17 cellular contexts compared by ENCODE assay signal in genomic region chr3:150636258-150636657, GRCh38. TPM values are rescaled to one million over a fixed set of nuclear protein-coding genes. Genes with fewer than 3 reads are reported as not detected.
A peak's percentile ranks its signal among the peaks of the same experiment; 100 is the strongest.
DNase-seq lines count a peak whose midpoint lies in the region; ATAC-seq, FAIRE-seq and TF ChIP-seq lines count a peak whose summit lies in the region.
"Had no signal": no experiment of that assay in that cellular context is flagged by ENCODE, and none has a peak within 500 bp of the region (broad histone marks: within the 10 kb centered on the region; RNA-seq: fewer than 3 reads in every experiment).

No MANE protein-coding gene starts in this region.

- no peak overlapping the region for H3K9ac ChIP-seq in K562 (ENCODE audit: insufficient read depth in 1 of 2, low read depth in 2 of 2, low read length in 2 of 2)
- H3K9ac ChIP-seq: BLaER1 treated with 17β-estradiol and CSF1 and Interleukin-3, amounts not matched to agents 10 nM and 100 nM had no signal

- H3K4me1 ChIP-seq in K562 (replicated peaks in 1 of 2; ENCODE audit: control insufficient read depth in 2 of 2, insufficient read depth in 2 of 2, low read length in 2 of 2): peaks cover 0 to 25% of the 10 kb centered on the region in 2 experiments; a peak in 3 of 5 replicates
- no peaks in the 10 kb centered on the region for H3K4me1 ChIP-seq in osteoblast (ENCODE audit: insufficient read depth, low read length)
- H3K4me1 ChIP-seq: A549 had no signal

- no peak for FAIRE-seq in K562 (lab: Jason Lieb, UNC)
- FAIRE-seq: A549, H54 had no signal

- no peaks in the 10 kb centered on the region for H4K20me1 ChIP-seq in K562 (replicated peaks; ENCODE audit: control insufficient read depth, insufficient read depth, low read length)
- H4K20me1 ChIP-seq in osteoblast (ENCODE audit: insufficient read depth, low read length): no peaks in the 10 kb centered on the region

- ATAC-seq in K562 (no peak), HG03108 (IDR thresholded peaks at IDR 0.05; ENCODE audit: unreplicated experiment) (no peak)
- ATAC-seq: A549 had no signal

- H3K4me2 ChIP-seq in K562 (ENCODE audit: insufficient read depth, low read length) (no peak overlapping the region), osteoblast (ENCODE audit: insufficient read depth, low read length) (no peak overlapping the region)
- H3K4me2 ChIP-seq: A549 had no signal

- in situ Hi-C loops in K562 (cut with MboI): no loop called here

- no peak for TF ChIP-seq RAD21 in K562 (CRISPR knock-in tag; conservative IDR thresholded peaks at IDR 0.05 in 1 of 2, IDR thresholded peaks at IDR 0.05 in 1 of 2)

- no peak for TF ChIP-seq POLR2A in K562 (conservative IDR thresholded peaks at IDR 0.05)

- H3K27ac ChIP-seq in KOPT-K1 (ENCODE audit: low read depth, low read length, poor library complexity, severe bottlenecking) (peak overlapping the region; percentile 59), K562 (ENCODE audit: extremely low read depth, low read depth, low read length) (no peak overlapping the region), osteoblast (ENCODE audit: low read depth, low read length) (no peak overlapping the region), caudate nucleus (ENCODE audit: low read depth, low read length) (no peak overlapping the region)
- H3K27ac ChIP-seq: A549 had no signal

- H3K4me1 Mint-ChIP-seq in activated CD4-positive, alpha-beta memory T cell treated with anti-CD3 and anti-CD28 coated beads for 36 hours (ENCODE audit: low read depth): peaks cover 29% of the 10 kb centered on the region
- H3K4me1 Mint-ChIP-seq in activated CD4-positive, alpha-beta memory T cell treated with anti-CD3 and anti-CD28 coated beads, Interleukin-2, amount 10 ng/mL, durations not matched to agents 7 days and 5 days: peaks cover 34% of the 10 kb centered on the region

- TF ChIP-seq CTCF in K562 (IDR thresholded peaks at IDR 0.05 in 2 of 3, conservative IDR thresholded peaks at IDR 0.05 in 1 of 3; ENCODE audit: insufficient read depth in 2 of 3, low read depth in 1 of 3, low read length in 3 of 3) (no peak), osteoblast (IDR thresholded peaks at IDR 0.05; ENCODE audit: extremely low read depth, low read depth, low read length) (no peak)

- no peak overlapping the region for H2AFZ ChIP-seq in K562 (ENCODE audit: low read depth, low read length)
- no peak overlapping the region for H2AFZ ChIP-seq in osteoblast (ENCODE audit: low read length)

- POLR2A ChIA-PET in activated CD4-positive, alpha-beta memory T cell treated with anti-CD3 and anti-CD28 coated beads for 36 hours (lab: Charles Lee): interaction anchor here (1.4 kb wide), 1 partner anchor 33 kb away, joined by 8 read pairs; the partner anchor contains the start of gene SELENOT
- POLR2A ChIA-PET in activated CD4-positive, alpha-beta memory T cell treated with anti-CD3 and anti-CD28 coated beads, Interleukin-2, amount 10 ng/mL, durations not matched to agents 7 days and 5 days (lab: Charles Lee): interaction anchor here (0.9 to 1.5 kb wide), 4 partner anchors 66 to 115 kb away, joined by 3 to 7 read pairs (median 4); partner anchors contain the start of genes EIF2A, ERICH6 and SERP1
- POLR2A ChIA-PET in K562 (lab: Yijun Ruan, JAX): interaction anchor here (1.0 kb wide), 1 partner anchor 9 kb away, joined by 3 read pairs; no protein-coding TSS in a partner anchor

- BruUV-seq in K562 (replicated peaks; lab: Mats Ljungman, UMichigan): no TSS peak

- CTCF ChIA-PET in activated CD4-positive, alpha-beta memory T cell treated with anti-CD3 and anti-CD28 coated beads for 36 hours (lab: Charles Lee): no interaction called here
- CTCF ChIA-PET in activated CD4-positive, alpha-beta memory T cell treated with anti-CD3 and anti-CD28 coated beads, Interleukin-2, amount 10 ng/mL, durations not matched to agents 7 days and 5 days (lab: Charles Lee): interaction anchor here (0.8 to 1.2 kb wide), 2 partner anchors 85 to 239 kb away, joined by 3 read pairs; no protein-coding TSS in a partner anchor
- CTCF ChIA-PET in K562 (lab: Yijun Ruan, JAX; ENCODE audit: low intra/inter-chr PET ratio): no interaction called here

- no peak overlapping the region for H3K4me3 Mint-ChIP-seq in activated CD4-positive, alpha-beta memory T cell treated with anti-CD3 and anti-CD28 coated beads for 36 hours
- H3K4me3 Mint-ChIP-seq in activated CD4-positive, alpha-beta memory T cell treated with anti-CD3 and anti-CD28 coated beads, Interleukin-2, amount 10 ng/mL, durations not matched to agents 7 days and 5 days: no peak overlapping the region
- H3K4me3 Mint-ChIP-seq: HFFc6 had no signal

- H3K36me3 ChIP-seq in KOPT-K1 (ENCODE audit: insufficient read depth, low read length) (peaks cover 6% of the 10 kb centered on the region), K562 (ENCODE audit: control insufficient read depth, insufficient read depth, low read length) (peaks cover 1% of the 10 kb centered on the region; the same call in 1 of the 3 replicates), osteoblast (ENCODE audit: insufficient read depth, low read length) (peaks cover 4% of the 10 kb centered on the region)

- H3K79me2 ChIP-seq in K562 (ENCODE audit: control insufficient read depth, insufficient read depth, low read length) (no peaks in the 10 kb centered on the region), osteoblast (ENCODE audit: insufficient read depth, low read length) (no peaks in the 10 kb centered on the region)

- intact Hi-C loops in activated CD4-positive, alpha-beta memory T cell treated with anti-CD3 and anti-CD28 coated beads for 36 hours (cut with micrococcal nuclease): loop anchor here (5.0 kb wide), 1 partner anchor 66 kb away; the partner anchor contains the start of gene ERICH6
- intact Hi-C loops in K562 (cut with micrococcal nuclease): no loop called here
- intact Hi-C loops in cardiac septum (cut with DNase I): no loop called here

- no peaks in the 10 kb centered on the region for H3K9me3 ChIP-seq in KOPT-K1 (ENCODE audit: insufficient read depth, low read length, poor library complexity, severe bottlenecking)
- H3K9me3 ChIP-seq in K562 (replicated peaks; ENCODE audit: control insufficient read depth, insufficient read depth, low read depth, low read length): no peaks in the 10 kb centered on the region
- no peaks in the 10 kb centered on the region for H3K9me3 ChIP-seq in osteoblast (ENCODE audit: low read depth, low read length)
- H3K9me3 ChIP-seq: A549; BLaER1 treated with 17β-estradiol and CSF1 and Interleukin-3, amounts not matched to agents 10 nM and 100 nM had no signal

- H3K27me3 ChIP-seq in K562 (ENCODE audit: control insufficient read depth in 2 of 2, insufficient read depth in 2 of 2, low read length in 2 of 2) (no peaks in the 10 kb centered on the region), osteoblast (ENCODE audit: insufficient read depth, low read length) (no peaks in the 10 kb centered on the region)
- H3K27me3 ChIP-seq: BLaER1 treated with 17β-estradiol and CSF1 and Interleukin-3, amounts not matched to agents 10 nM and 100 nM had no signal

- H3K36me3 Mint-ChIP-seq in activated CD4-positive, alpha-beta memory T cell treated with anti-CD3 and anti-CD28 coated beads for 36 hours: peaks cover 2% of the 10 kb centered on the region
- peaks cover 13% of the 10 kb centered on the region for H3K36me3 Mint-ChIP-seq in activated CD4-positive, alpha-beta memory T cell treated with anti-CD3 and anti-CD28 coated beads, Interleukin-2, amount 10 ng/mL, durations not matched to agents 7 days and 5 days (ENCODE audit: low read depth)

- H3K27me3 Mint-ChIP-seq in activated CD4-positive, alpha-beta memory T cell treated with anti-CD3 and anti-CD28 coated beads for 36 hours: no peaks in the 10 kb centered on the region
- H3K27me3 Mint-ChIP-seq in activated CD4-positive, alpha-beta memory T cell treated with anti-CD3 and anti-CD28 coated beads, Interleukin-2, amount 10 ng/mL, durations not matched to agents 7 days and 5 days: no peaks in the 10 kb centered on the region

- H3K4me3 ChIP-seq in K562 (no peak overlapping the region), osteoblast (ENCODE audit: insufficient read depth, low read length) (no peak overlapping the region)
- H3K4me3 ChIP-seq: A549; BLaER1 treated with 17β-estradiol and CSF1 and Interleukin-3, amounts not matched to agents 10 nM and 100 nM had no signal

- H3K27ac Mint-ChIP-seq in activated CD4-positive, alpha-beta memory T cell treated with anti-CD3 and anti-CD28 coated beads for 36 hours: peak overlapping the region; percentile 72
- no peak overlapping the region for H3K27ac Mint-ChIP-seq in activated CD4-positive, alpha-beta memory T cell treated with anti-CD3 and anti-CD28 coated beads, Interleukin-2, amount 10 ng/mL, durations not matched to agents 7 days and 5 days
- H3K27ac Mint-ChIP-seq: HFFc6 had no signal

- TF ChIP-seq EP300 in K562 (IDR thresholded peaks at IDR 0.05; ENCODE audit: low read length): no peak

- no peak for DNase-seq in activated CD4-positive, alpha-beta memory T cell treated with anti-CD3 and anti-CD28 coated beads for 36 hours
- no peak for DNase-seq in activated CD4-positive, alpha-beta memory T cell treated with anti-CD3 and anti-CD28 coated beads, Interleukin-2, amount 10 ng/mL, durations not matched to agents 7 days and 5 days
- DNase-seq in K562 (ENCODE audit: extremely low read depth in 1 of 4, low spot score in 3 of 4): no peak
- peak; percentile 21 for DNase-seq in osteoblast (ENCODE audit: insufficient read length, low spot score, missing footprints)
- DNase-seq in caudate nucleus (lab: John Stamatoyannopoulos, UW): no peak
- DNase-seq in cardiac septum (ENCODE audit: low spot score): no peak
- DNase-seq: HFFc6, NCI-H1105, NCI-H1694, NCI-H226, NCI-H526 treated with DMSO at 0.1 percent for 48 hours, SIG-M5 had no signal

- H3K9me3 Mint-ChIP-seq in activated CD4-positive, alpha-beta memory T cell treated with anti-CD3 and anti-CD28 coated beads for 36 hours: no peaks in the 10 kb centered on the region
- no peaks in the 10 kb centered on the region for H3K9me3 Mint-ChIP-seq in activated CD4-positive, alpha-beta memory T cell treated with anti-CD3 and anti-CD28 coated beads, Interleukin-2, amount 10 ng/mL, durations not matched to agents 7 days and 5 days
- H3K9me3 Mint-ChIP-seq: HFFc6 had no signal

- WGBS in K562 (ENCODE audit: insufficient coverage, low coverage, missing lambda C conversion rate): 77% methylated on average over 5 of the region's 5 CpGs

- H3K9me1 ChIP-seq in K562 (ENCODE audit: control insufficient read depth, insufficient read depth, low read length): no peaks in the 10 kb centered on the region

RNA-seq across cellular contexts. Expression of gene SELENOT, which starts 33.1 kb away (rescaled TPM):
- 100 to 1,000 TPM; 105 to 111 TPM for total RNA-seq in activated CD4-positive, alpha-beta memory T cell treated with anti-CD3 and anti-CD28 coated beads for 36 hours
- 100 to 1,000 TPM; 124 to 130 TPM for total RNA-seq in activated CD4-positive, alpha-beta memory T cell treated with anti-CD3 and anti-CD28 coated beads, Interleukin-2, amount 10 ng/mL, durations not matched to agents 7 days and 5 days
- total RNA-seq in K562 (2011; cell fraction: chromatin; rRNA removed; ENCODE audit: low replicate concordance): 133 and 136 TPM in 2 replicates
- 117 and 123 TPM in 2 replicates for total RNA-seq in K562 (2011; cell fraction: nucleolus; rRNA removed)
- 217 and 281 TPM in 2 replicates for total RNA-seq in K562 (2011; cell fraction: nucleoplasm; rRNA removed)
- total RNA-seq in K562 (2014; rRNA removed) (33.0 and 107 TPM in 2 replicates), K562 (2014; rRNA removed; fragmentation: Illumina TruSeq; extraction: Trizol) (91.9 and 96.1 TPM in 2 replicates), K562 (2015; rRNA removed; fragmentation: Illumina TruSeq; extraction: Trizol) (64.5 and 65.0 TPM in 2 replicates), K562 (2021) (72.0 and 74.0 TPM in 2 replicates), osteoblast (87.9 and 94.3 TPM in 2 replicates), cardiac septum (75.8 TPM)
- polyA plus RNA-seq in K562 (2011; rRNA removed) (273 and 411 TPM in 2 replicates), K562 (2014; fragmentation: Illumina TruSeq; extraction: Trizol) (132 and 151 TPM in 2 replicates), K562 (2014; fragmentation: Nextera tagmentation; extraction: Ambion mirVana) (100 to 1,000 TPM; 261 to 317 TPM), K562 (2014; rRNA removed) (67.4 and 84.2 TPM in 2 replicates)
- polyA plus RNA-seq in K562 (2011; cell fraction: cytosol; rRNA removed): 213 and 267 TPM in 2 replicates
- polyA plus RNA-seq in K562 (2011; cell fraction: nucleus; rRNA removed): 157 and 163 TPM in 2 replicates
- 69.8 and 94.5 TPM in 2 replicates for polyA plus RNA-seq in K562 (2012)
- 314 and 366 TPM in 2 replicates for polyA minus RNA-seq in K562 (2011; rRNA and poly(A)+ RNA removed)
- polyA minus RNA-seq in K562 (2011; cell fraction: cytosol; rRNA and poly(A)+ RNA removed): 55.2 and 99.0 TPM in 2 replicates
- 27.2 and 43.2 TPM in 2 replicates for polyA minus RNA-seq in K562 (2011; cell fraction: nucleus; rRNA and poly(A)+ RNA removed)
